9 cellular contexts compared by ENCODE assay signal in genomic region chr21:41425588-41425953, GRCh38. TPM values are rescaled to one million over a fixed set of nuclear protein-coding genes. Genes with fewer than 3 reads are reported as not detected.
DNase-seq lines count a peak whose midpoint lies in the region; ATAC-seq and TF ChIP-seq lines count a peak whose summit lies in the region.
"Had no signal": no experiment of that assay in that cellular context is flagged by ENCODE, and none has a peak within 500 bp of the region (broad histone marks: within the 10 kb centered on the region; RNA-seq: fewer than 3 reads in every experiment).

No MANE protein-coding gene starts in this region.

- H3K36me3 ChIP-seq in GM23338 (ENCODE audit: insufficient read depth) (no peaks in the 10 kb centered on the region), SJCRH30 (no peaks in the 10 kb centered on the region)
- H3K36me3 ChIP-seq: WERI-Rb-1 had no signal

- peaks cover 41% of the 10 kb centered on the region for H3K27me3 Mint-ChIP-seq in GM23338 (ENCODE audit: insufficient read depth, low read depth, poor library complexity)
- no peaks in the 10 kb centered on the region for H3K27me3 Mint-ChIP-seq in activated CD8-positive, alpha-beta T cell treated with anti-CD3 and anti-CD28 coated beads for 36 hours

- H3K36me3 Mint-ChIP-seq in GM23338 (ENCODE audit: low read depth), result no peaks in the 10 kb centered on the region
- peaks cover 5% of the 10 kb centered on the region for H3K36me3 Mint-ChIP-seq in activated CD8-positive, alpha-beta T cell treated with anti-CD3 and anti-CD28 coated beads for 36 hours (ENCODE audit: low read depth)
- H3K36me3 Mint-ChIP-seq in stimulated activated effector memory CD8-positive, alpha-beta T cell treated with anti-CD3 and anti-CD28 coated beads, Interleukin-12 subunit alpha, Interleukin-12 subunit beta, amount 100 ng/mL, for 72 hours, result peaks cover 6% of the 10 kb centered on the region

- peaks cover 9% of the 10 kb centered on the region; the same call in 1 of the 2 replicates for H3K9me2 ChIP-seq in GM23338 (ENCODE audit: insufficient read depth)

- no peaks in the 10 kb centered on the region; the same call in 2 of the 3 replicates for H3K9me3 Mint-ChIP-seq in GM23338
- no peaks in the 10 kb centered on the region for H3K9me3 Mint-ChIP-seq in activated CD8-positive, alpha-beta T cell treated with anti-CD3 and anti-CD28 coated beads for 36 hours
- no peaks in the 10 kb centered on the region for H3K9me3 Mint-ChIP-seq in stimulated activated effector memory CD8-positive, alpha-beta T cell treated with anti-CD3 and anti-CD28 coated beads, Interleukin-12 subunit alpha, Interleukin-12 subunit beta, amount 100 ng/mL, for 72 hours

- H3K9me3 ChIP-seq in SJCRH30 (replicated peaks), result no peaks in the 10 kb centered on the region

- H3K4me3 Mint-ChIP-seq in GM23338, result peak overlapping the region; percentile 80
- peak overlapping the region; percentile 87 for H3K4me3 Mint-ChIP-seq in activated CD8-positive, alpha-beta T cell treated with anti-CD3 and anti-CD28 coated beads for 36 hours
- H3K4me3 Mint-ChIP-seq in stimulated activated effector memory CD8-positive, alpha-beta T cell treated with anti-CD3 and anti-CD28 coated beads, Interleukin-12 subunit alpha, Interleukin-12 subunit beta, amount 100 ng/mL, for 72 hours, result peak overlapping the region; percentile 86

- H3K27me3 ChIP-seq in GM23338 (ENCODE audit: insufficient read depth), result peaks cover 42% of the 10 kb centered on the region
- H3K27me3 ChIP-seq in SJCRH30, result no peaks in the 10 kb centered on the region

- H4K20me1 ChIP-seq in GM23338 (replicated peaks; ENCODE audit: insufficient read depth), result no peaks in the 10 kb centered on the region

- DNase-seq in GM23338 (ENCODE audit: low spot score) (no peak), SJCRH30 (no peak), HuH-7.5 (ENCODE audit: low spot score) (no peak), DMS 273 (lab: John Stamatoyannopoulos, UW; ENCODE audit: unreplicated experiment) (no peak)
- no peak for DNase-seq in activated CD8-positive, alpha-beta T cell treated with anti-CD3 and anti-CD28 coated beads for 36 hours
- no peak for DNase-seq in stimulated activated effector memory CD8-positive, alpha-beta T cell treated with anti-CD3 and anti-CD28 coated beads, Interleukin-12 subunit alpha, Interleukin-12 subunit beta, amount 100 ng/mL, for 72 hours (ENCODE audit: low spot score in 2 of 2)
- DNase-seq: WERI-Rb-1 had no signal

- H3K4me2 ChIP-seq in GM23338, result peak overlapping the region; percentile 91

- peaks cover 14% of the 10 kb centered on the region; the same call in 2 of the 3 replicates for H3K4me1 Mint-ChIP-seq in GM23338
- peaks cover 24% of the 10 kb centered on the region for H3K4me1 Mint-ChIP-seq in activated CD8-positive, alpha-beta T cell treated with anti-CD3 and anti-CD28 coated beads for 36 hours (ENCODE audit: low read depth)
- H3K4me1 Mint-ChIP-seq in stimulated activated effector memory CD8-positive, alpha-beta T cell treated with anti-CD3 and anti-CD28 coated beads, Interleukin-12 subunit alpha, Interleukin-12 subunit beta, amount 100 ng/mL, for 72 hours, result peaks cover 25% of the 10 kb centered on the region

- no peak for ATAC-seq in GM23338
- ATAC-seq in activated CD8-positive, alpha-beta T cell treated with anti-CD3 and anti-CD28 coated beads for 36 hours, result no peak
- ATAC-seq in stimulated activated effector memory CD8-positive, alpha-beta T cell treated with anti-CD3 and anti-CD28 coated beads, Interleukin-12 subunit alpha, Interleukin-12 subunit beta, amount 100 ng/mL, for 72 hours, result no peak
- ATAC-seq in HG03342 (IDR thresholded peaks at IDR 0.05; ENCODE audit: unreplicated experiment), result no peak

- H3K27ac ChIP-seq in GM23338 (ENCODE audit: low read depth) (no peak overlapping the region), SJCRH30 (no peak overlapping the region)
- H3K27ac ChIP-seq: WERI-Rb-1 had no signal

- POLR2A ChIA-PET in activated CD8-positive, alpha-beta T cell treated with anti-CD3 and anti-CD28 coated beads for 36 hours (lab: Charles Lee), result interaction anchor here (1.0 to 2.8 kb wide), 4 partner anchors 9 to 64 kb away, joined by 3 to 10 read pairs (median 4); partner anchors contain the start of gene MX2

- no peaks in the 10 kb centered on the region for H3F3A ChIP-seq in GM23338 (replicated peaks; ENCODE audit: low read depth)

- H3K4me1 ChIP-seq in GM23338 (ENCODE audit: insufficient read depth) (peaks cover 9% of the 10 kb centered on the region), SJCRH30 (no peaks in the 10 kb centered on the region)

- H2AFZ ChIP-seq in GM23338, result peak overlapping the region; percentile 98

- CTCF ChIA-PET in activated CD8-positive, alpha-beta T cell treated with anti-CD3 and anti-CD28 coated beads for 36 hours (lab: Charles Lee), result interaction anchor here (1.0 kb wide), 1 partner anchor 56 kb away, joined by 3 read pairs; no protein-coding TSS in a partner anchor

- no peak for TF ChIP-seq CTCF in GM23338 (conservative IDR thresholded peaks at IDR 0.05; ENCODE audit: low read depth in 2 of 2)
- no peak for TF ChIP-seq CTCF in activated CD8-positive, alpha-beta T cell treated with anti-CD3 and anti-CD28 coated beads for 36 hours (IDR thresholded peaks at IDR 0.05)

- intact Hi-C loops in activated CD8-positive, alpha-beta T cell treated with anti-CD3 and anti-CD28 coated beads for 36 hours (cut with micrococcal nuclease), result no loop called here

- H3K4me3 ChIP-seq in GM23338, result peak overlapping the region; percentile 73
- peak overlapping the region; percentile 40 for H3K4me3 ChIP-seq in iPS-11a (ENCODE audit: low read depth, low read length)
- no peak overlapping the region for H3K4me3 ChIP-seq in SJCRH30

- no peak overlapping the region for H3K27ac Mint-ChIP-seq in GM23338
- H3K27ac Mint-ChIP-seq in activated CD8-positive, alpha-beta T cell treated with anti-CD3 and anti-CD28 coated beads for 36 hours, result peak overlapping the region; percentile 91
- peak overlapping the region; percentile 90 for H3K27ac Mint-ChIP-seq in stimulated activated effector memory CD8-positive, alpha-beta T cell treated with anti-CD3 and anti-CD28 coated beads, Interleukin-12 subunit alpha, Interleukin-12 subunit beta, amount 100 ng/mL, for 72 hours

- no peaks in the 10 kb centered on the region for H3K79me2 ChIP-seq in GM23338 (replicated peaks; ENCODE audit: insufficient read depth)

TF ChIP-seq in GM23338, 12 proteins besides CTCF, POLR2A, EP300 and RAD21:
- TF ChIP-seq NANOG (IDR thresholded peaks at IDR 0.05; ENCODE audit: borderline replicate concordance), result no peak
- TF ChIP-seq STAT1 (IDR thresholded peaks at IDR 0.05; ENCODE audit: unreplicated experiment), result no peak
- no peak for TF ChIP-seq EZH2phosphoT487 (IDR thresholded peaks at IDR 0.05; ENCODE audit: unreplicated experiment)
TF ChIP-seq in GM23338: peak in this region for 0.

RNA-seq across cellular contexts. Expression of gene MX1, which starts 0.5 kb away (rescaled TPM):
- 5.4 and 6.5 TPM in 2 replicates for total RNA-seq in GM23338 (2014; rRNA removed; shearing (Covaris generic))
- polyA plus RNA-seq in GM23338 (2016; fragmentation: Nextera tagmentation; extraction: Ambion mirVana), result 2.1 and 3.1 TPM in 2 replicates
- total RNA-seq in activated CD8-positive, alpha-beta T cell treated with anti-CD3 and anti-CD28 coated beads for 36 hours, result 10 to 100 TPM; 39.4 to 40.0 TPM
- total RNA-seq in SJCRH30 (2014; rRNA removed; shearing (Covaris generic)), result not detected in 2 replicates
